1 cellular context compared by ENCODE assay signal in the genomic region with DNA sequence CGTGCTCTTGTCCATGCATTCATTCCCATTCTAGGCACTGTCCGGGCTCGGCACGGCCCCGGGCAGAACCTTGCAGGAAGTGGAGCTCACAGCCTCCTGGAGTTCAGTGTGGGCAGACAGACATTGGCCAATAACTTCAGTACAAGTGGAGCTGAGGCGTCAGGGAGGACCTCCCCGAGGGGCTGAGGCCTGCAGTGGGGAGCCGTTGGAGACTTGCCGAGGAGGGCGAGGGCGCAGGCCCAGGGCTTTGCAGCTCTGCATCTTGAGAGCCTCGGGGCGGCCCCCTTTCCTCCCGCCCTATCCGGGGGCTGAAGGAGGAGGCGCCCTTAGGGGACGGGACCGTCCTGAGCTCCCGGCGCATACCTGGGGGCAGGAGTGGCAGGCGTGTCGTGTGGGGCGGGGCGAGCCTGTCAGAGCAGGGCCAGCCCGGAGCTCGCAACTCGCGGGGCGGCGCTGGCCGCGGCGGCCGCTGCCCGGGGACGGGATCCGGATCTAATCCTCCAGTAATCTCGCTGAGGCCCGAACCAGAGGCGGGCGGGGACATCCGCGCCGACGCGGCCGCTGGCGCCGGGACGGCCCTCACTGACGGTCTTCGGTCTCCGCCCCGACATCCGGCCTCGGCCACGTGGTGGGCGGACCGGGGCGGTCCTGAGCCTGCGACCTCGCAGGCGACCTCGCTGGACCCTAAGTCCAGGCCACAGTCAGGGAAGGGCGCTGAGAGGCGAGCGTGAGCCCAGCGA.
A peak's percentile ranks its signal among the peaks of the same experiment; 100 is the strongest.
TF ChIP-seq lines count a peak whose summit lies in the region.

TSS of gene ACY1 (plus strand) at position 698 of the 740 bp plus-strand sequence. CDS start 530 bp downstream, outside the sequence.

TF ChIP-seq in K562, 482 proteins besides CTCF, POLR2A, EP300 and RAD21 (continued from another document and continues in another):
- TF ChIP-seq UBTF (IDR thresholded peaks at IDR 0.05; ENCODE audit: borderline replicate concordance in 1 of 2, low read depth in 2 of 2, low read length in 2 of 2) (peak; percentile 84 to 86; a peak in 2 of 4 replicates), ZNF253 (CRISPR knock-in tag; conservative IDR thresholded peaks at IDR 0.05) (no peak), SMARCA5 (IDR thresholded peaks at IDR 0.05) (no peak), SMAD3 (CRISPR knock-in tag; conservative IDR thresholded peaks at IDR 0.05) (no peak), PURB (CRISPR knock-in tag; IDR thresholded peaks at IDR 0.05; ENCODE audit: low read depth) (no peak), MTA3 (IDR thresholded peaks at IDR 0.05; ENCODE audit: borderline replicate concordance) (peak; percentile 40), NR4A1 (CRISPR knock-in tag; IDR thresholded peaks at IDR 0.05) (no peak), NR4A1 (tag; IDR thresholded peaks at IDR 0.05) (no peak), SP2 (IDR thresholded peaks at IDR 0.05; ENCODE audit: extremely low read depth, low read depth, low read length, poor library complexity, severe bottlenecking) (no peak), HOXB6 (CRISPR knock-in tag; IDR thresholded peaks at IDR 0.05; ENCODE audit: borderline replicate concordance) (no peak), LCOR (CRISPR knock-in tag; IDR thresholded peaks at IDR 0.05) (no peak), RBM14 (IDR thresholded peaks at IDR 0.05; ENCODE audit: borderline replicate concordance, insufficient read depth, low read depth, low read length) (no peak), ZNF316 (IDR thresholded peaks at IDR 0.05) (no peak), MXD1 (CRISPR knock-in tag; IDR thresholded peaks at IDR 0.05; ENCODE audit: borderline replicate concordance, poor library complexity, severe bottlenecking) (peak; percentile 62), ZNF140 (CRISPR knock-in tag; IDR thresholded peaks at IDR 0.05) (no peak), IFI16 (CRISPR knock-in tag; IDR thresholded peaks at IDR 0.05) (no peak), MIER1 (IDR thresholded peaks at IDR 0.05; ENCODE audit: low read depth) (no peak), TRIM28 (IDR thresholded peaks at IDR 0.05) (no peak), RBM39 (optimal IDR thresholded peaks at IDR 0.05; ENCODE audit: low read depth, low read length) (no peak), NONO (IDR thresholded peaks at IDR 0.05; ENCODE audit: low read depth in 2 of 2, low read length in 1 of 2) (0 out of 4 replicates have a peak, but pooled peaks of 1 of the 2 experiments have one; percentile 27), ZNF76 (CRISPR knock-in tag; IDR thresholded peaks at IDR 0.05; ENCODE audit: borderline replicate concordance) (no peak), MYNN (IDR thresholded peaks at IDR 0.05) (0 out of 2 replicates have a peak, but pooled peaks have one; percentile 12), MYNN (CRISPR knock-in tag; IDR thresholded peaks at IDR 0.05) (no peak), HDAC2 (IDR thresholded peaks at IDR 0.05) (no peak), SRSF7 (optimal IDR thresholded peaks at IDR 0.05; ENCODE audit: low read depth, low read length) (no peak), ZNF23 (CRISPR knock-in tag; IDR thresholded peaks at IDR 0.05) (no peak), CCAR2 (IDR thresholded peaks at IDR 0.05; ENCODE audit: low read depth, low read length) (no peak)
- TF ChIP-seq, protein P1, sequence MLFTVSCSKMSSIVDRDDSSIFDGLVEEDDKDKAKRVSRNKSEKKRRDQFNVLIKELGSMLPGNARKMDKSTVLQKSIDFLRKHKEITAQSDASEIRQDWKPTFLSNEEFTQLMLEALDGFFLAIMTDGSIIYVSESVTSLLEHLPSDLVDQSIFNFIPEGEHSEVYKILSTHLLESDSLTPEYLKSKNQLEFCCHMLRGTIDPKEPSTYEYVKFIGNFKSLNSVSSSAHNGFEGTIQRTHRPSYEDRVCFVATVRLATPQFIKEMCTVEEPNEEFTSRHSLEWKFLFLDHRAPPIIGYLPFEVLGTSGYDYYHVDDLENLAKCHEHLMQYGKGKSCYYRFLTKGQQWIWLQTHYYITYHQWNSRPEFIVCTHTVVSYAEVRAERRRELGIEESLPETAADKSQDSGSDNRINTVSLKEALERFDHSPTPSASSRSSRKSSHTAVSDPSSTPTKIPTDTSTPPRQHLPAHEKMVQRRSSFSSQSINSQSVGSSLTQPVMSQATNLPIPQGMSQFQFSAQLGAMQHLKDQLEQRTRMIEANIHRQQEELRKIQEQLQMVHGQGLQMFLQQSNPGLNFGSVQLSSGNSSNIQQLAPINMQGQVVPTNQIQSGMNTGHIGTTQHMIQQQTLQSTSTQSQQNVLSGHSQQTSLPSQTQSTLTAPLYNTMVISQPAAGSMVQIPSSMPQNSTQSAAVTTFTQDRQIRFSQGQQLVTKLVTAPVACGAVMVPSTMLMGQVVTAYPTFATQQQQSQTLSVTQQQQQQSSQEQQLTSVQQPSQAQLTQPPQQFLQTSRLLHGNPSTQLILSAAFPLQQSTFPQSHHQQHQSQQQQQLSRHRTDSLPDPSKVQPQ (CRISPR knock-in tag; IDR thresholded peaks at IDR 0.05; ENCODE audit: borderline replicate concordance), result no peak
- TF ChIP-seq, protein P2, sequence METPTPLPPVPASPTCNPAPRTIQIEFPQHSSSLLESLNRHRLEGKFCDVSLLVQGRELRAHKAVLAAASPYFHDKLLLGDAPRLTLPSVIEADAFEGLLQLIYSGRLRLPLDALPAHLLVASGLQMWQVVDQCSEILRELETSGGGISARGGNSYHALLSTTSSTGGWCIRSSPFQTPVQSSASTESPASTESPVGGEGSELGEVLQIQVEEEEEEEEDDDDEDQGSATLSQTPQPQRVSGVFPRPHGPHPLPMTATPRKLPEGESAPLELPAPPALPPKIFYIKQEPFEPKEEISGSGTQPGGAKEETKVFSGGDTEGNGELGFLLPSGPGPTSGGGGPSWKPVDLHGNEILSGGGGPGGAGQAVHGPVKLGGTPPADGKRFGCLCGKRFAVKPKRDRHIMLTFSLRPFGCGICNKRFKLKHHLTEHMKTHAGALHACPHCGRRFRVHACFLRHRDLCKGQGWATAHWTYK (CRISPR knock-in tag; IDR thresholded peaks at IDR 0.05), result no peak
- TF ChIP-seq, protein P3, sequence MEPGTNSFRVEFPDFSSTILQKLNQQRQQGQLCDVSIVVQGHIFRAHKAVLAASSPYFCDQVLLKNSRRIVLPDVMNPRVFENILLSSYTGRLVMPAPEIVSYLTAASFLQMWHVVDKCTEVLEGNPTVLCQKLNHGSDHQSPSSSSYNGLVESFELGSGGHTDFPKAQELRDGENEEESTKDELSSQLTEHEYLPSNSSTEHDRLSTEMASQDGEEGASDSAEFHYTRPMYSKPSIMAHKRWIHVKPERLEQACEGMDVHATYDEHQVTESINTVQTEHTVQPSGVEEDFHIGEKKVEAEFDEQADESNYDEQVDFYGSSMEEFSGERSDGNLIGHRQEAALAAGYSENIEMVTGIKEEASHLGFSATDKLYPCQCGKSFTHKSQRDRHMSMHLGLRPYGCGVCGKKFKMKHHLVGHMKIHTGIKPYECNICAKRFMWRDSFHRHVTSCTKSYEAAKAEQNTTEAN (CRISPR knock-in tag; IDR thresholded peaks at IDR 0.05), result no peak
- TF ChIP-seq, protein P4, sequence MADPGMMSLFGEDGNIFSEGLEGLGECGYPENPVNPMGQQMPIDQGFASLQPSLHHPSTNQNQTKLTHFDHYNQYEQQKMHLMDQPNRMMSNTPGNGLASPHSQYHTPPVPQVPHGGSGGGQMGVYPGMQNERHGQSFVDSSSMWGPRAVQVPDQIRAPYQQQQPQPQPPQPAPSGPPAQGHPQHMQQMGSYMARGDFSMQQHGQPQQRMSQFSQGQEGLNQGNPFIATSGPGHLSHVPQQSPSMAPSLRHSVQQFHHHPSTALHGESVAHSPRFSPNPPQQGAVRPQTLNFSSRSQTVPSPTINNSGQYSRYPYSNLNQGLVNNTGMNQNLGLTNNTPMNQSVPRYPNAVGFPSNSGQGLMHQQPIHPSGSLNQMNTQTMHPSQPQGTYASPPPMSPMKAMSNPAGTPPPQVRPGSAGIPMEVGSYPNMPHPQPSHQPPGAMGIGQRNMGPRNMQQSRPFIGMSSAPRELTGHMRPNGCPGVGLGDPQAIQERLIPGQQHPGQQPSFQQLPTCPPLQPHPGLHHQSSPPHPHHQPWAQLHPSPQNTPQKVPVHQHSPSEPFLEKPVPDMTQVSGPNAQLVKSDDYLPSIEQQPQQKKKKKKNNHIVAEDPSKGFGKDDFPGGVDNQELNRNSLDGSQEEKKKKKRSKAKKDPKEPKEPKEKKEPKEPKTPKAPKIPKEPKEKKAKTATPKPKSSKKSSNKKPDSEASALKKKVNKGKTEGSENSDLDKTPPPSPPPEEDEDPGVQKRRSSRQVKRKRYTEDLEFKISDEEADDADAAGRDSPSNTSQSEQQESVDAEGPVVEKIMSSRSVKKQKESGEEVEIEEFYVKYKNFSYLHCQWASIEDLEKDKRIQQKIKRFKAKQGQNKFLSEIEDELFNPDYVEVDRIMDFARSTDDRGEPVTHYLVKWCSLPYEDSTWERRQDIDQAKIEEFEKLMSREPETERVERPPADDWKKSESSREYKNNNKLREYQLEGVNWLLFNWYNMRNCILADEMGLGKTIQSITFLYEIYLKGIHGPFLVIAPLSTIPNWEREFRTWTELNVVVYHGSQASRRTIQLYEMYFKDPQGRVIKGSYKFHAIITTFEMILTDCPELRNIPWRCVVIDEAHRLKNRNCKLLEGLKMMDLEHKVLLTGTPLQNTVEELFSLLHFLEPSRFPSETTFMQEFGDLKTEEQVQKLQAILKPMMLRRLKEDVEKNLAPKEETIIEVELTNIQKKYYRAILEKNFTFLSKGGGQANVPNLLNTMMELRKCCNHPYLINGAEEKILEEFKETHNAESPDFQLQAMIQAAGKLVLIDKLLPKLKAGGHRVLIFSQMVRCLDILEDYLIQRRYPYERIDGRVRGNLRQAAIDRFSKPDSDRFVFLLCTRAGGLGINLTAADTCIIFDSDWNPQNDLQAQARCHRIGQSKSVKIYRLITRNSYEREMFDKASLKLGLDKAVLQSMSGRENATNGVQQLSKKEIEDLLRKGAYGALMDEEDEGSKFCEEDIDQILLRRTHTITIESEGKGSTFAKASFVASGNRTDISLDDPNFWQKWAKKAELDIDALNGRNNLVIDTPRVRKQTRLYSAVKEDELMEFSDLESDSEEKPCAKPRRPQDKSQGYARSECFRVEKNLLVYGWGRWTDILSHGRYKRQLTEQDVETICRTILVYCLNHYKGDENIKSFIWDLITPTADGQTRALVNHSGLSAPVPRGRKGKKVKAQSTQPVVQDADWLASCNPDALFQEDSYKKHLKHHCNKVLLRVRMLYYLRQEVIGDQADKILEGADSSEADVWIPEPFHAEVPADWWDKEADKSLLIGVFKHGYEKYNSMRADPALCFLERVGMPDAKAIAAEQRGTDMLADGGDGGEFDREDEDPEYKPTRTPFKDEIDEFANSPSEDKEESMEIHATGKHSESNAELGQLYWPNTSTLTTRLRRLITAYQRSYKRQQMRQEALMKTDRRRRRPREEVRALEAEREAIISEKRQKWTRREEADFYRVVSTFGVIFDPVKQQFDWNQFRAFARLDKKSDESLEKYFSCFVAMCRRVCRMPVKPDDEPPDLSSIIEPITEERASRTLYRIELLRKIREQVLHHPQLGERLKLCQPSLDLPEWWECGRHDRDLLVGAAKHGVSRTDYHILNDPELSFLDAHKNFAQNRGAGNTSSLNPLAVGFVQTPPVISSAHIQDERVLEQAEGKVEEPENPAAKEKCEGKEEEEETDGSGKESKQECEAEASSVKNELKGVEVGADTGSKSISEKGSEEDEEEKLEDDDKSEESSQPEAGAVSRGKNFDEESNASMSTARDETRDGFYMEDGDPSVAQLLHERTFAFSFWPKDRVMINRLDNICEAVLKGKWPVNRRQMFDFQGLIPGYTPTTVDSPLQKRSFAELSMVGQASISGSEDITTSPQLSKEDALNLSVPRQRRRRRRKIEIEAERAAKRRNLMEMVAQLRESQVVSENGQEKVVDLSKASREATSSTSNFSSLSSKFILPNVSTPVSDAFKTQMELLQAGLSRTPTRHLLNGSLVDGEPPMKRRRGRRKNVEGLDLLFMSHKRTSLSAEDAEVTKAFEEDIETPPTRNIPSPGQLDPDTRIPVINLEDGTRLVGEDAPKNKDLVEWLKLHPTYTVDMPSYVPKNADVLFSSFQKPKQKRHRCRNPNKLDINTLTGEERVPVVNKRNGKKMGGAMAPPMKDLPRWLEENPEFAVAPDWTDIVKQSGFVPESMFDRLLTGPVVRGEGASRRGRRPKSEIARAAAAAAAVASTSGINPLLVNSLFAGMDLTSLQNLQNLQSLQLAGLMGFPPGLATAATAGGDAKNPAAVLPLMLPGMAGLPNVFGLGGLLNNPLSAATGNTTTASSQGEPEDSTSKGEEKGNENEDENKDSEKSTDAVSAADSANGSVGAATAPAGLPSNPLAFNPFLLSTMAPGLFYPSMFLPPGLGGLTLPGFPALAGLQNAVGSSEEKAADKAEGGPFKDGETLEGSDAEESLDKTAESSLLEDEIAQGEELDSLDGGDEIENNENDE (IDR thresholded peaks at IDR 0.05; ENCODE audit: low read depth, low read length), result no peak
- TF ChIP-seq, protein P5, sequence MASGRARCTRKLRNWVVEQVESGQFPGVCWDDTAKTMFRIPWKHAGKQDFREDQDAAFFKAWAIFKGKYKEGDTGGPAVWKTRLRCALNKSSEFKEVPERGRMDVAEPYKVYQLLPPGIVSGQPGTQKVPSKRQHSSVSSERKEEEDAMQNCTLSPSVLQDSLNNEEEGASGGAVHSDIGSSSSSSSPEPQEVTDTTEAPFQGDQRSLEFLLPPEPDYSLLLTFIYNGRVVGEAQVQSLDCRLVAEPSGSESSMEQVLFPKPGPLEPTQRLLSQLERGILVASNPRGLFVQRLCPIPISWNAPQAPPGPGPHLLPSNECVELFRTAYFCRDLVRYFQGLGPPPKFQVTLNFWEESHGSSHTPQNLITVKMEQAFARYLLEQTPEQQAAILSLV (tag; IDR thresholded peaks at IDR 0.05), result no peak
